In genomic region chr13:27012482-27013197, GRCh38 we compare ENCODE assay signal across 9 cellular contexts.
A peak's percentile ranks its signal among the peaks of the same experiment; 100 is the strongest.
DNase-seq lines count a peak whose midpoint lies in the region; TF ChIP-seq lines count a peak whose summit lies in the region.
"Had no signal": no experiment of that assay in that cellular context is flagged by ENCODE, and none has a peak within 500 bp of the region (broad histone marks: within the 10 kb centered on the region; RNA-seq: fewer than 3 reads in every experiment).

No MANE protein-coding gene starts in this region.

- WGBS in trophoblast cell (ENCODE audit: extremely low coverage, insufficient coverage, insufficient read length) = no CpG with 5 or more reads among the region's 7 CpGs
- WGBS in neuronal stem cell (ENCODE audit: extremely low coverage in 2 of 2, insufficient read length in 2 of 2, insufficient replicate concordance in 1 of 2), 2 donors = no CpG with 5 or more reads among the region's 7 CpGs

- H3K27ac ChIP-seq in epithelial cell of prostate (no peak overlapping the region), trophoblast cell (ENCODE audit: low read depth, low read length) (no peak overlapping the region), neuronal stem cell (replicated peaks; ENCODE audit: low read length) (no peak overlapping the region)
- H3K27ac ChIP-seq: skin epidermis had no signal

- H2BK5ac ChIP-seq in trophoblast cell (ENCODE audit: low read depth, low read length, poor library complexity) (no peak overlapping the region), neuronal stem cell (ENCODE audit: low read length) (no peak overlapping the region)

- no peak overlapping the region for H4K91ac ChIP-seq in trophoblast cell (ENCODE audit: low read depth, low read length)
- no peak overlapping the region for H4K91ac ChIP-seq in neuronal stem cell (ENCODE audit: low read depth, low read length, poor library complexity)

- H3K9ac ChIP-seq in trophoblast cell (ENCODE audit: low read length) (no peak overlapping the region), neuronal stem cell (ENCODE audit: low read depth, low read length, poor library complexity) (no peak overlapping the region)

- no peak overlapping the region for H4K12ac ChIP-seq in trophoblast cell (ENCODE audit: low read depth, low read length)

- H3K14ac ChIP-seq in trophoblast cell (ENCODE audit: low read length) (no peak overlapping the region), neuronal stem cell (ENCODE audit: low read length) (no peak overlapping the region)

- H2AK5ac ChIP-seq in trophoblast cell (ENCODE audit: low read length) (no peak overlapping the region), neuronal stem cell (ENCODE audit: low read depth, low read length) (no peak overlapping the region)

- H2AFZ ChIP-seq in trophoblast cell (ENCODE audit: insufficient read depth, low read length, poor library complexity) (no peak overlapping the region), neuronal stem cell (ENCODE audit: low read length) (no peak overlapping the region)

- H3K9me3 ChIP-seq in trophoblast cell (ENCODE audit: insufficient read depth, low read depth, low read length) (no peaks in the 10 kb centered on the region), neuronal stem cell (replicated peaks in 1 of 2; ENCODE audit: control insufficient read depth in 2 of 2, insufficient read depth in 1 of 2, low read depth in 1 of 2, low read length in 2 of 2) (no peaks in the 10 kb centered on the region)

- no peak for TF ChIP-seq POLR2A in NB4 (IDR thresholded peaks at IDR 0.05; ENCODE audit: extremely low read depth, insufficient read length)

- H3K79me2 ChIP-seq in trophoblast cell (ENCODE audit: control insufficient read depth, insufficient read depth, low read length, poor library complexity) = no peaks in the 10 kb centered on the region

- DNase-seq in GM03348 (ENCODE audit: low spot score) (peak; percentile 80), NB4 (ENCODE audit: low read depth) (peak; percentile 69), epithelial cell of prostate (ENCODE audit: low read depth, low spot score) (peak; percentile 33), trophoblast cell (peak; percentile 18 to 36), neuronal stem cell (ENCODE audit: low spot score) (no peak), kidney glomerular epithelial cell (lab: John Stamatoyannopoulos, UW) (no peak), NCI-H2171 treated with DMSO at 0.1 percent for 48 hours (lab: John Stamatoyannopoulos, UW) (no peak)
- DNase-seq: mesendoderm had no signal

- H2BK12ac ChIP-seq in trophoblast cell (ENCODE audit: low read length) = no peak overlapping the region
- no peak overlapping the region for H2BK12ac ChIP-seq in neuronal stem cell (ENCODE audit: low read length)

- H4K8ac ChIP-seq in trophoblast cell (ENCODE audit: low read depth, low read length) (no peak overlapping the region), neuronal stem cell (ENCODE audit: low read depth, low read length) (no peak overlapping the region)

- H2BK15ac ChIP-seq in neuronal stem cell (ENCODE audit: low read length) = no peak overlapping the region

- no peak for TF ChIP-seq CTCF in NB4 (IDR thresholded peaks at IDR 0.05; ENCODE audit: low read depth, low read length)

- H3K4me2 ChIP-seq in trophoblast cell (ENCODE audit: low read length) (no peak overlapping the region), neuronal stem cell (ENCODE audit: insufficient read depth, low read length, poor library complexity, severe bottlenecking) (no peak overlapping the region)

- no peak overlapping the region for H3K18ac ChIP-seq in trophoblast cell (ENCODE audit: low read length)
- no peak overlapping the region for H3K18ac ChIP-seq in neuronal stem cell (ENCODE audit: low read length)

- no peaks in the 10 kb centered on the region for H3K36me3 ChIP-seq in trophoblast cell (ENCODE audit: control insufficient read depth in 1 of 2, insufficient read depth in 2 of 2, low read length in 2 of 2)
- H3K36me3 ChIP-seq in neuronal stem cell (replicated peaks in 1 of 2; ENCODE audit: control insufficient read depth in 2 of 2, insufficient read depth in 2 of 2, low read length in 2 of 2) = no peaks in the 10 kb centered on the region

- H3K4me3 ChIP-seq in NB4 (ENCODE audit: low read depth, low read length) (no peak overlapping the region), trophoblast cell (ENCODE audit: low read depth, low read length) (no peak overlapping the region), neuronal stem cell (ENCODE audit: low read length in 2 of 2) (no peak overlapping the region)
- H3K4me3 ChIP-seq: skin epidermis had no signal

- H3K23ac ChIP-seq in trophoblast cell (ENCODE audit: low read length) (no peak overlapping the region), neuronal stem cell (ENCODE audit: low read depth, low read length, poor library complexity) (no peak overlapping the region)

- H3K4me1 ChIP-seq in trophoblast cell (ENCODE audit: control insufficient read depth in 1 of 2, insufficient read depth in 2 of 2, low read length in 2 of 2) = no peaks in the 10 kb centered on the region
- H3K4me1 ChIP-seq in neuronal stem cell (ENCODE audit: control insufficient read depth in 2 of 2, insufficient read depth in 1 of 2, low read depth in 1 of 2, low read length in 2 of 2) = no peaks in the 10 kb centered on the region

- H3K79me1 ChIP-seq in trophoblast cell (ENCODE audit: low read length) = no peaks in the 10 kb centered on the region
- no peaks in the 10 kb centered on the region for H3K79me1 ChIP-seq in neuronal stem cell (ENCODE audit: low read depth, low read length)

- H2BK120ac ChIP-seq in trophoblast cell (ENCODE audit: insufficient read depth, low read length, poor library complexity) (no peak overlapping the region), neuronal stem cell (ENCODE audit: low read depth, low read length) (no peak overlapping the region)

- H3K4ac ChIP-seq in trophoblast cell (ENCODE audit: low read depth, low read length) = no peak overlapping the region
- no peak overlapping the region for H3K4ac ChIP-seq in neuronal stem cell (ENCODE audit: low read length)

- H3K27me3 ChIP-seq in trophoblast cell (ENCODE audit: insufficient read depth, low read length) (no peaks in the 10 kb centered on the region), neuronal stem cell (ENCODE audit: control insufficient read depth in 3 of 3, insufficient read depth in 3 of 3, low read depth in 1 of 3, low read length in 3 of 3) (peaks cover 0 to 29% (median 0%) of the 10 kb centered on the region in 3 experiments)

Comparison
In these comparisons a context has a peak if more than half of its experiments do, and no peak if none do; other contexts are left out.
1. DNase-seq: peak in GM03348 (single experiment), NB4 (single experiment), epithelial cell of prostate (single experiment) and trophoblast cell (2 of 2); none in neuronal stem cell (single experiment), kidney glomerular epithelial cell (single experiment) and NCI-H2171 treated with DMSO at 0.1 percent for 48 hours (single experiment).